In the genomic region with DNA sequence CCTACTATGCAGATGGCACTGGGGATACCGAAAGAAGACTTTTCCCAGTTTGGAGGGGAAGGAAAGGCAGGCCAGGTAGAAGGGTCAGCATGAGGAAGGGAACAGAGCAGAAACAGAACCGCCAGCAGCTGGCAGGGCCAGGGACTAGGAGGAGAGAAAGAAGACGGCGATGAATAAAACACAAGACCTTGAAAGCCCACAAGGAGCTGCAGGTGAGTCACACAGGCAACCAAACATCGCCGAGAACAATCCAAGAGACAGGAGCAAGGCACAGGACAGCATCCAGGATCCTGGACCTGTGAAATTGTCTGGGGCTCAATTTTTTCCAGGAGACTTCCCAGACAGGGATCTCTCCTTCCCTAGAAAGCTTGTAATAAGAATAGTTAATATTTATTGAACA, we compare ENCODE assay signal across 14 cellular contexts. TPM values are rescaled to one million over a fixed set of nuclear protein-coding genes. Genes with fewer than 3 reads are reported as not detected.
DNase-seq lines count a peak whose midpoint lies in the region; ATAC-seq and TF ChIP-seq lines count a peak whose summit lies in the region.
"Had no signal": no experiment of that assay in that cellular context is flagged by ENCODE, and none has a peak within 500 bp of the region (broad histone marks: within the 10 kb centered on the region; RNA-seq: fewer than 3 reads in every experiment).

No MANE protein-coding gene starts in this region.

- TF ChIP-seq CTCF in heart left ventricle (IDR thresholded peaks at IDR 0.05) (no peak), esophagus squamous epithelium (IDR thresholded peaks at IDR 0.05) (no peak), ovary (IDR thresholded peaks at IDR 0.05) (no peak), uterus (IDR thresholded peaks at IDR 0.05) (no peak)

- H3K27ac ChIP-seq in heart left ventricle (peak overlapping the region; percentile 66 to 91 (median 84)), esophagus squamous epithelium (peak overlapping the region; percentile 3 to 88 (median 69)), ovary (peak overlapping the region; percentile 74 to 80), uterus (peak overlapping the region; percentile 88 to 96)

- no peak for ATAC-seq in heart left ventricle
- ATAC-seq in HG03439 (IDR thresholded peaks at IDR 0.05; ENCODE audit: unreplicated experiment), result no peak
- ATAC-seq in GM21367 (IDR thresholded peaks at IDR 0.05; ENCODE audit: unreplicated experiment), result no peak

- CTCF ChIA-PET in activated naive CD4-positive, alpha-beta T cell treated with anti-CD3 and anti-CD28 coated beads, Interleukin-2, amount 10 ng/mL, durations not matched to agents 7 days and 5 days (lab: Charles Lee), result no interaction called here

- H3K4me3 Mint-ChIP-seq in activated naive CD4-positive, alpha-beta T cell treated with anti-CD3 and anti-CD28 coated beads, Interleukin-2, amount 10 ng/mL, durations not matched to agents 7 days and 5 days, result no peak overlapping the region
- H3K4me3 Mint-ChIP-seq: activated CD4-positive, alpha-beta memory T cell treated with anti-CD3 and anti-CD28 coated beads for 36 hours; stimulated activated naive CD8-positive, alpha-beta T cell treated with anti-CD3 and anti-CD28 coated beads, Interleukin-15, Interleukin-2, amounts not matched to agents 100 ng/mL and 50 ng/mL, for 24 hours had no signal

- peaks cover 6% of the 10 kb centered on the region for H3K27me3 Mint-ChIP-seq in activated naive CD4-positive, alpha-beta T cell treated with anti-CD3 and anti-CD28 coated beads, Interleukin-2, amount 10 ng/mL, durations not matched to agents 7 days and 5 days

- intact Hi-C loops in heart left ventricle (cut with DNase I) (loop anchor here in 3 of 10 donors (5.0 kb wide), 2 partner anchors 36 to 46 kb away; a partner anchor contains a TSS), cardiac septum (cut with DNase I) (loop anchor here (2.0 to 5.0 kb wide), 2 partner anchors 43 to 854 kb away; a partner anchor contains a TSS), esophagus squamous epithelium (cut with DNase I) (no loop called here), ovary (cut with DNase I) (no loop called here), uterus (cut with DNase I; ENCODE audit: low total_unique reads) (no loop called here)

- no peak overlapping the region for H3K27ac Mint-ChIP-seq in activated naive CD4-positive, alpha-beta T cell treated with anti-CD3 and anti-CD28 coated beads, Interleukin-2, amount 10 ng/mL, durations not matched to agents 7 days and 5 days
- H3K27ac Mint-ChIP-seq: activated CD4-positive, alpha-beta memory T cell treated with anti-CD3 and anti-CD28 coated beads for 36 hours; stimulated activated naive CD8-positive, alpha-beta T cell treated with anti-CD3 and anti-CD28 coated beads, Interleukin-15, Interleukin-2, amounts not matched to agents 100 ng/mL and 50 ng/mL, for 24 hours had no signal

- H3K9me3 ChIP-seq in heart left ventricle, result no peaks in the 10 kb centered on the region
- H3K9me3 ChIP-seq in esophagus squamous epithelium, result no peaks in the 10 kb centered on the region
- H3K9me3 ChIP-seq in ovary, result no peaks in the 10 kb centered on the region
- H3K9me3 ChIP-seq in uterus, result no peaks in the 10 kb centered on the region

- 73 to 80% (median 78%) methylated on average over 6 of the region's 6 CpGs for WGBS in heart left ventricle, 4 donors
- WGBS in esophagus squamous epithelium, 2 donors, result 68 to 76% methylated on average over 6 of the region's 6 CpGs
- WGBS in ovary, 3 donors, result 59% methylated on average over 6 of the region's 6 CpGs

- H3K4me1 ChIP-seq in heart left ventricle, result peaks cover 8 to 93% (median 61%) of the 10 kb centered on the region in 12 donors
- peaks cover 0 to 60% (median 35%) of the 10 kb centered on the region in 3 donors for H3K4me1 ChIP-seq in esophagus squamous epithelium
- H3K4me1 ChIP-seq in ovary (ENCODE audit: insufficient read depth), result peaks cover 22% of the 10 kb centered on the region
- H3K4me1 ChIP-seq in uterus, result peaks cover 31 to 40% of the 10 kb centered on the region in 2 donors

- no peak for TF ChIP-seq EP300 in ovary (IDR thresholded peaks at IDR 0.05)

- DNase-seq in heart left ventricle (no peak), cardiac septum (ENCODE audit: low spot score) (no peak), esophagus squamous epithelium (lab: John Stamatoyannopoulos, UW) (no peak), ovary (no peak), uterus (no peak)
- DNase-seq in activated naive CD4-positive, alpha-beta T cell treated with anti-CD3 and anti-CD28 coated beads, Interleukin-2, amount 10 ng/mL, durations not matched to agents 7 days and 5 days, result no peak
- DNase-seq: 8988T; activated CD4-positive, alpha-beta memory T cell treated with anti-CD3 and anti-CD28 coated beads for 36 hours; activated gamma-delta T cell treated with Interleukin-2 at 50 U/mL for 16 hours; MM.1S; stimulated activated CD4-positive, alpha-beta T cell treated with anti-CD3 and anti-CD28 coated beads, Interleukin-4, amount 100 ng/mL, for 24 hours had no signal

- no peaks in the 10 kb centered on the region for H3K9me3 Mint-ChIP-seq in activated naive CD4-positive, alpha-beta T cell treated with anti-CD3 and anti-CD28 coated beads, Interleukin-2, amount 10 ng/mL, durations not matched to agents 7 days and 5 days
- H3K9me3 Mint-ChIP-seq: activated CD4-positive, alpha-beta memory T cell treated with anti-CD3 and anti-CD28 coated beads for 36 hours; stimulated activated naive CD8-positive, alpha-beta T cell treated with anti-CD3 and anti-CD28 coated beads, Interleukin-15, Interleukin-2, amounts not matched to agents 100 ng/mL and 50 ng/mL, for 24 hours had no signal

- no peak overlapping the region for H3K4me3 ChIP-seq in heart left ventricle
- no peak overlapping the region for H3K4me3 ChIP-seq in esophagus squamous epithelium
- no peak overlapping the region for H3K4me3 ChIP-seq in ovary
- no peak overlapping the region for H3K4me3 ChIP-seq in uterus

- H3K36me3 ChIP-seq in heart left ventricle, result peaks cover 0 to 15% (median 3%) of the 10 kb centered on the region in 9 donors
- H3K36me3 ChIP-seq in esophagus squamous epithelium, result no peaks in the 10 kb centered on the region
- no peaks in the 10 kb centered on the region for H3K36me3 ChIP-seq in ovary
- no peaks in the 10 kb centered on the region for H3K36me3 ChIP-seq in uterus

- H3K4me1 Mint-ChIP-seq in activated naive CD4-positive, alpha-beta T cell treated with anti-CD3 and anti-CD28 coated beads, Interleukin-2, amount 10 ng/mL, durations not matched to agents 7 days and 5 days, result no peaks in the 10 kb centered on the region

- no peaks in the 10 kb centered on the region for H3K27me3 ChIP-seq in heart left ventricle
- peaks cover 0 to 12% (median 0%) of the 10 kb centered on the region in 4 donors for H3K27me3 ChIP-seq in esophagus squamous epithelium
- H3K27me3 ChIP-seq in ovary, result no peaks in the 10 kb centered on the region
- H3K27me3 ChIP-seq in uterus, result no peaks in the 10 kb centered on the region

- TF ChIP-seq POLR2A in heart left ventricle (IDR thresholded peaks at IDR 0.05), result no peak
- no peak for TF ChIP-seq POLR2A in esophagus squamous epithelium (IDR thresholded peaks at IDR 0.05)
- no peak for TF ChIP-seq POLR2A in ovary (IDR thresholded peaks at IDR 0.05)
- no peak for TF ChIP-seq POLR2A in uterus (IDR thresholded peaks at IDR 0.05)

- no peaks in the 10 kb centered on the region for H3K36me3 Mint-ChIP-seq in activated naive CD4-positive, alpha-beta T cell treated with anti-CD3 and anti-CD28 coated beads, Interleukin-2, amount 10 ng/mL, durations not matched to agents 7 days and 5 days
- H3K36me3 Mint-ChIP-seq: activated CD4-positive, alpha-beta memory T cell treated with anti-CD3 and anti-CD28 coated beads for 36 hours had no signal

RNA-seq across cellular contexts. Expression of a gene that starts 47.3 kb away (rescaled TPM):
- total RNA-seq in heart left ventricle (10 to 100 TPM; 34.7 to 50.7 (median 39.8) TPM), cardiac septum (66.8 TPM), esophagus squamous epithelium (1 to 10 TPM; 1.1 to 5.1 (median 2.3) TPM), ovary (10 to 100 TPM in 5 of 7 donors, 1 to 10 TPM in 2; 2.8 to 22.2 (median 12.0) TPM), uterus (10 to 100 TPM in 3 of 4 donors, 1 to 10 TPM in 1; 9.4 to 56.8 (median 26.8) TPM)
- polyA plus RNA-seq in heart left ventricle (10 to 100 TPM; 10.5 to 21.5 TPM), ovary (10 to 100 TPM in 1 of 2 donors, 1 to 10 TPM in 1; 9.3 to 15.8 TPM)
